1 cellular context compared by ENCODE assay signal in genomic region chr5:112160652-112161391, GRCh38.
A peak's percentile ranks its signal among the peaks of the same experiment; 100 is the strongest.
TF ChIP-seq lines count a peak whose summit lies in the region.

No MANE protein-coding gene starts in this region.

TF ChIP-seq in K562, 482 proteins besides CTCF, POLR2A, EP300 and RAD21 (continued from another document):
- TF ChIP-seq LARP7 (IDR thresholded peaks at IDR 0.05) (no peak), MGA (IDR thresholded peaks at IDR 0.05) (peak; percentile 71), POLR2G (IDR thresholded peaks at IDR 0.05; ENCODE audit: low read depth, low read length) (peak; percentile 100), ZNF740 (CRISPR knock-in tag; IDR thresholded peaks at IDR 0.05) (0 out of 2 replicates have a peak, but pooled peaks have one; percentile 63), ZNF740 (tag; IDR thresholded peaks at IDR 0.05) (no peak), SAP30 (IDR thresholded peaks at IDR 0.05; ENCODE audit: borderline replicate concordance, insufficient read depth, low read depth, low read length, poor library complexity, severe bottlenecking) (peak; percentile 44), POLR2H (tag; IDR thresholded peaks at IDR 0.05; ENCODE audit: low read depth) (peak; percentile 93), RBM39 (optimal IDR thresholded peaks at IDR 0.05; ENCODE audit: low read depth, low read length) (no peak), ATF1 (CRISPR knock-in tag; IDR thresholded peaks at IDR 0.05) (no peak), ATF1 (tag; IDR thresholded peaks at IDR 0.05) (peak; percentile 83), CAMTA2 (CRISPR knock-in tag; conservative IDR thresholded peaks at IDR 0.05) (no peak), STAT5B (CRISPR knock-in tag; IDR thresholded peaks at IDR 0.05) (no peak), POLR3G (IDR thresholded peaks at IDR 0.05; ENCODE audit: extremely low read depth, insufficient read length, insufficient replicate concordance) (no peak), HIVEP1 (CRISPR knock-in tag; IDR thresholded peaks at IDR 0.05) (no peak), MYNN (IDR thresholded peaks at IDR 0.05) (no peak), MYNN (CRISPR knock-in tag; IDR thresholded peaks at IDR 0.05) (no peak), ZNF699 (CRISPR knock-in tag; IDR thresholded peaks at IDR 0.05; ENCODE audit: insufficient replicate concordance) (no peak), SAFB2 (IDR thresholded peaks at IDR 0.05; ENCODE audit: borderline replicate concordance, low read depth, low read length, severe bottlenecking) (no peak), ZNF57 (CRISPR knock-in tag; IDR thresholded peaks at IDR 0.05) (no peak), PTBP1 (IDR thresholded peaks at IDR 0.05; ENCODE audit: low read depth, low read length) (no peak), ZNF3 (CRISPR knock-in tag; IDR thresholded peaks at IDR 0.05) (no peak), SETDB1 (IDR thresholded peaks at IDR 0.05; ENCODE audit: low read length) (no peak)
- TF ChIP-seq, protein P1, sequence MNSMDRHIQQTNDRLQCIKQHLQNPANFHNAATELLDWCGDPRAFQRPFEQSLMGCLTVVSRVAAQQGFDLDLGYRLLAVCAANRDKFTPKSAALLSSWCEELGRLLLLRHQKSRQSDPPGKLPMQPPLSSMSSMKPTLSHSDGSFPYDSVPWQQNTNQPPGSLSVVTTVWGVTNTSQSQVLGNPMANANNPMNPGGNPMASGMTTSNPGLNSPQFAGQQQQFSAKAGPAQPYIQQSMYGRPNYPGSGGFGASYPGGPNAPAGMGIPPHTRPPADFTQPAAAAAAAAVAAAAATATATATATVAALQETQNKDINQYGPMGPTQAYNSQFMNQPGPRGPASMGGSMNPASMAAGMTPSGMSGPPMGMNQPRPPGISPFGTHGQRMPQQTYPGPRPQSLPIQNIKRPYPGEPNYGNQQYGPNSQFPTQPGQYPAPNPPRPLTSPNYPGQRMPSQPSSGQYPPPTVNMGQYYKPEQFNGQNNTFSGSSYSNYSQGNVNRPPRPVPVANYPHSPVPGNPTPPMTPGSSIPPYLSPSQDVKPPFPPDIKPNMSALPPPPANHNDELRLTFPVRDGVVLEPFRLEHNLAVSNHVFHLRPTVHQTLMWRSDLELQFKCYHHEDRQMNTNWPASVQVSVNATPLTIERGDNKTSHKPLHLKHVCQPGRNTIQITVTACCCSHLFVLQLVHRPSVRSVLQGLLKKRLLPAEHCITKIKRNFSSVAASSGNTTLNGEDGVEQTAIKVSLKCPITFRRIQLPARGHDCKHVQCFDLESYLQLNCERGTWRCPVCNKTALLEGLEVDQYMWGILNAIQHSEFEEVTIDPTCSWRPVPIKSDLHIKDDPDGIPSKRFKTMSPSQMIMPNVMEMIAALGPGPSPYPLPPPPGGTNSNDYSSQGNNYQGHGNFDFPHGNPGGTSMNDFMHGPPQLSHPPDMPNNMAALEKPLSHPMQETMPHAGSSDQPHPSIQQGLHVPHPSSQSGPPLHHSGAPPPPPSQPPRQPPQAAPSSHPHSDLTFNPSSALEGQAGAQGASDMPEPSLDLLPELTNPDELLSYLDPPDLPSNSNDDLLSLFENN (IDR thresholded peaks at IDR 0.05; ENCODE audit: low read depth in 2 of 2, low read length in 2 of 2): peak in 1 of 2 experiments; percentile 74; a peak in 1 of 4 replicates
- TF ChIP-seq, protein P2, sequence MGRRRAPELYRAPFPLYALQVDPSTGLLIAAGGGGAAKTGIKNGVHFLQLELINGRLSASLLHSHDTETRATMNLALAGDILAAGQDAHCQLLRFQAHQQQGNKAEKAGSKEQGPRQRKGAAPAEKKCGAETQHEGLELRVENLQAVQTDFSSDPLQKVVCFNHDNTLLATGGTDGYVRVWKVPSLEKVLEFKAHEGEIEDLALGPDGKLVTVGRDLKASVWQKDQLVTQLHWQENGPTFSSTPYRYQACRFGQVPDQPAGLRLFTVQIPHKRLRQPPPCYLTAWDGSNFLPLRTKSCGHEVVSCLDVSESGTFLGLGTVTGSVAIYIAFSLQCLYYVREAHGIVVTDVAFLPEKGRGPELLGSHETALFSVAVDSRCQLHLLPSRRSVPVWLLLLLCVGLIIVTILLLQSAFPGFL (CRISPR knock-in tag; IDR thresholded peaks at IDR 0.05): peak; percentile 57; the same call in 1 of the 2 replicates
- TF ChIP-seq, protein P3, sequence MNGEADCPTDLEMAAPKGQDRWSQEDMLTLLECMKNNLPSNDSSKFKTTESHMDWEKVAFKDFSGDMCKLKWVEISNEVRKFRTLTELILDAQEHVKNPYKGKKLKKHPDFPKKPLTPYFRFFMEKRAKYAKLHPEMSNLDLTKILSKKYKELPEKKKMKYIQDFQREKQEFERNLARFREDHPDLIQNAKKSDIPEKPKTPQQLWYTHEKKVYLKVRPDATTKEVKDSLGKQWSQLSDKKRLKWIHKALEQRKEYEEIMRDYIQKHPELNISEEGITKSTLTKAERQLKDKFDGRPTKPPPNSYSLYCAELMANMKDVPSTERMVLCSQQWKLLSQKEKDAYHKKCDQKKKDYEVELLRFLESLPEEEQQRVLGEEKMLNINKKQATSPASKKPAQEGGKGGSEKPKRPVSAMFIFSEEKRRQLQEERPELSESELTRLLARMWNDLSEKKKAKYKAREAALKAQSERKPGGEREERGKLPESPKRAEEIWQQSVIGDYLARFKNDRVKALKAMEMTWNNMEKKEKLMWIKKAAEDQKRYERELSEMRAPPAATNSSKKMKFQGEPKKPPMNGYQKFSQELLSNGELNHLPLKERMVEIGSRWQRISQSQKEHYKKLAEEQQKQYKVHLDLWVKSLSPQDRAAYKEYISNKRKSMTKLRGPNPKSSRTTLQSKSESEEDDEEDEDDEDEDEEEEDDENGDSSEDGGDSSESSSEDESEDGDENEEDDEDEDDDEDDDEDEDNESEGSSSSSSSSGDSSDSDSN (IDR thresholded peaks at IDR 0.05; ENCODE audit: borderline replicate concordance in 1 of 2, low read depth in 2 of 2, low read length in 2 of 2): no peak
